Comparison of ENCODE assay signal across 19 cellular contexts in the genomic region with DNA sequence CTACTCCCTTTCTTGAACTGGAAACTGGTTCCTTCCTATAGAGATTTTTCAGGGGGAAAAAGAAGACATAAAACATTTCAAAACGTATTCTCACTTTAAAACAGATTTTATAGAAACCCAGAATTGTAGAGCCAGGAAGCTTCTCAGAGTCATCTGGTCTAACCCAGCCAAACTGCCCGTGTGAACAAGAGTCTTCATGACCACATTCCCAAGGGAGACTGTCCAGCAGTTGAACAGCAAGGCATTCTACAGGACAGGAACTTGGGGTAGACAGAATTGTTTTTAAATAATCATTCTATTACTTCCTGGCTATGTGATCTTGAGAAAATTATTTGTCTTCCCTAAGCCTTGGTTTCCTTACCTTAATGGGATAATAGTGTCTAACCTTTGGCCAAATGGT.
"Had no signal": no experiment of that assay in that cellular context is flagged by ENCODE, and none has a peak within 500 bp of the region (broad histone marks: within the 10 kb centered on the region; RNA-seq: fewer than 3 reads in every experiment).

No MANE protein-coding gene starts in this region.

- DNase-seq: activated B cell treated with CpG ODN at 0.5 μM for 24 hours; activated CD4-positive, alpha-beta T cell treated with anti-CD3 and anti-CD28 coated beads, Interleukin-2, amount 10 ng/mL, durations not matched to agents 7 days and 5 days; activated CD8-positive, alpha-beta memory T cell treated with anti-CD3 and anti-CD28 coated beads for 24 hours; activated T-cell treated with anti-CD3 and anti-CD28 coated beads for 4 hours; effector memory CD8-positive, alpha-beta T cell; foreskin fibroblast; left cardiac atrium; lower lobe of right lung; naive thymus-derived CD8-positive, alpha-beta T cell; right lobe of liver; spleen; stimulated activated CD4-positive, alpha-beta T cell treated with anti-CD3 and anti-CD28 coated beads, Interleukin-1b, Interleukin-23, amount 100 ng/mL, for 48 hours; stimulated activated naive B cell treated with anti-CD40 and anti-IgM and Interleukin-4, amounts not matched to agents 10 μg/mL and 1 μg/mL and 100 μg/mL, for 72 hours; T-helper 1 cell had no signal

- H3K36me3 Mint-ChIP-seq: naive thymus-derived CD8-positive, alpha-beta T cell; stimulated activated naive B cell treated with anti-CD40 and anti-IgM and Interleukin-4, amounts not matched to agents 10 μg/mL and 1 μg/mL and 100 μg/mL, for 72 hours; type B pancreatic cell had no signal

- H3K27me3 Mint-ChIP-seq: activated CD4-positive, alpha-beta T cell treated with anti-CD3 and anti-CD28 coated beads, Interleukin-2, amount 10 ng/mL, durations not matched to agents 7 days and 5 days; activated naive CD4-positive, alpha-beta T cell treated with anti-CD3 and anti-CD28 coated beads, Interleukin-2, amount 50 U/mL, for 24 hours; central memory CD8-positive, alpha-beta T cell; dendritic cell treated with granulocyte-macrophage colony-stimulating factor and Interleukin-4, amounts not matched to agents 40 ng/mL and 50 ng/mL, for 4 days; effector memory CD8-positive, alpha-beta T cell; naive thymus-derived CD8-positive, alpha-beta T cell; type B pancreatic cell had no signal

- H3K4me1 Mint-ChIP-seq: activated B cell treated with CpG ODN at 0.5 μM for 24 hours; activated CD4-positive, alpha-beta T cell treated with anti-CD3 and anti-CD28 coated beads, Interleukin-2, amount 10 ng/mL, durations not matched to agents 7 days and 5 days; central memory CD8-positive, alpha-beta T cell; naive thymus-derived CD8-positive, alpha-beta T cell; stimulated activated naive B cell treated with anti-CD40 and anti-IgM and Interleukin-4, amounts not matched to agents 10 μg/mL and 1 μg/mL and 100 μg/mL, for 72 hours had no signal

- H3K4me3 Mint-ChIP-seq: activated B cell treated with CpG ODN at 0.5 μM for 24 hours; activated CD4-positive, alpha-beta T cell treated with anti-CD3 and anti-CD28 coated beads, Interleukin-2, amount 10 ng/mL, durations not matched to agents 7 days and 5 days; activated naive CD4-positive, alpha-beta T cell treated with anti-CD3 and anti-CD28 coated beads, Interleukin-2, amount 50 U/mL, for 24 hours; central memory CD8-positive, alpha-beta T cell; dendritic cell treated with granulocyte-macrophage colony-stimulating factor and Interleukin-4, amounts not matched to agents 40 ng/mL and 50 ng/mL, for 4 days; effector memory CD8-positive, alpha-beta T cell; naive thymus-derived CD8-positive, alpha-beta T cell; stimulated activated naive B cell treated with anti-CD40 and anti-IgM and Interleukin-4, amounts not matched to agents 10 μg/mL and 1 μg/mL and 100 μg/mL, for 72 hours; type B pancreatic cell had no signal

- H3K4me3 ChIP-seq: lower lobe of right lung, prostate gland, right lobe of liver, spleen had no signal

- H3K9me3 Mint-ChIP-seq: activated B cell treated with CpG ODN at 0.5 μM for 24 hours; activated naive CD4-positive, alpha-beta T cell treated with anti-CD3 and anti-CD28 coated beads, Interleukin-2, amount 50 U/mL, for 24 hours; central memory CD8-positive, alpha-beta T cell; dendritic cell treated with granulocyte-macrophage colony-stimulating factor and Interleukin-4, amounts not matched to agents 40 ng/mL and 50 ng/mL, for 4 days; effector memory CD8-positive, alpha-beta T cell; type B pancreatic cell had no signal

- ATAC-seq: effector memory CD8-positive, alpha-beta T cell; left cardiac atrium; lower lobe of right lung; naive thymus-derived CD8-positive, alpha-beta T cell; right lobe of liver; stimulated activated naive B cell treated with anti-CD40 and anti-IgM and Interleukin-4, amounts not matched to agents 10 μg/mL and 1 μg/mL and 100 μg/mL, for 72 hours had no signal

- H3K27ac Mint-ChIP-seq: activated B cell treated with CpG ODN at 0.5 μM for 24 hours; activated CD4-positive, alpha-beta T cell treated with anti-CD3 and anti-CD28 coated beads, Interleukin-2, amount 10 ng/mL, durations not matched to agents 7 days and 5 days; activated naive CD4-positive, alpha-beta T cell treated with anti-CD3 and anti-CD28 coated beads, Interleukin-2, amount 50 U/mL, for 24 hours; dendritic cell treated with granulocyte-macrophage colony-stimulating factor and Interleukin-4, amounts not matched to agents 40 ng/mL and 50 ng/mL, for 4 days; effector memory CD8-positive, alpha-beta T cell; stimulated activated naive B cell treated with anti-CD40 and anti-IgM and Interleukin-4, amounts not matched to agents 10 μg/mL and 1 μg/mL and 100 μg/mL, for 72 hours; type B pancreatic cell had no signal
